In genomic region chr19:32401992-32402391, GRCh38 we compare ENCODE assay signal across 16 cellular contexts. TPM values are rescaled to one million over a fixed set of nuclear protein-coding genes. Genes with fewer than 3 reads are reported as not detected.
DNase-seq lines count a peak whose midpoint lies in the region; ATAC-seq, FAIRE-seq and TF ChIP-seq lines count a peak whose summit lies in the region.
"Had no signal": no experiment of that assay in that cellular context is flagged by ENCODE, and none has a peak within 500 bp of the region (broad histone marks: within the 10 kb centered on the region; RNA-seq: fewer than 3 reads in every experiment).

No MANE protein-coding gene starts in this region.

- H4K20me1 ChIP-seq in GM23338 (replicated peaks; ENCODE audit: insufficient read depth) (no peaks in the 10 kb centered on the region), K562 (replicated peaks; ENCODE audit: control insufficient read depth, insufficient read depth, low read length) (no peaks in the 10 kb centered on the region)
- H4K20me1 ChIP-seq: BLaER1 had no signal

- no peak overlapping the region for H3K9ac ChIP-seq in K562 (ENCODE audit: insufficient read depth in 1 of 2, low read depth in 2 of 2, low read length in 2 of 2)
- H3K9ac ChIP-seq: BLaER1 had no signal

- H3K9me1 ChIP-seq in K562 (ENCODE audit: control insufficient read depth, insufficient read depth, low read length) = no peaks in the 10 kb centered on the region

- POLR2A ChIA-PET in CD4-positive, alpha-beta T cell (lab: Charles Lee) = no interaction called here
- POLR2A ChIA-PET in K562 (lab: Yijun Ruan, JAX) = no interaction called here

- H3K27me3 ChIP-seq in CD4-positive, alpha-beta T cell (ENCODE audit: control insufficient read depth, insufficient read depth, low read length) = no peaks in the 10 kb centered on the region
- H3K27me3 ChIP-seq in GM23338 (ENCODE audit: insufficient read depth) (no peaks in the 10 kb centered on the region), K562 (ENCODE audit: control insufficient read depth in 2 of 2, insufficient read depth in 2 of 2, low read length in 2 of 2) (no peaks in the 10 kb centered on the region)
- H3K27me3 ChIP-seq: BLaER1 had no signal

- no peak for TF ChIP-seq POLR2A in K562 (conservative IDR thresholded peaks at IDR 0.05)

- H3K79me2 ChIP-seq in GM23338 (replicated peaks; ENCODE audit: insufficient read depth) (peaks cover 11% of the 10 kb centered on the region), K562 (ENCODE audit: control insufficient read depth, insufficient read depth, low read length) (peaks cover 31% of the 10 kb centered on the region)

- TF ChIP-seq CTCF in CD4-positive, alpha-beta T cell (IDR thresholded peaks at IDR 0.05) = no peak
- TF ChIP-seq CTCF in GM23338 (conservative IDR thresholded peaks at IDR 0.05; ENCODE audit: low read depth in 2 of 2) (no peak), K562 (IDR thresholded peaks at IDR 0.05 in 2 of 3, conservative IDR thresholded peaks at IDR 0.05 in 1 of 3; ENCODE audit: insufficient read depth in 2 of 3, low read depth in 1 of 3, low read length in 3 of 3) (no peak), nephron progenitor cell (IDR thresholded peaks at IDR 0.05) (no peak)

- H3K27ac ChIP-seq in CD4-positive, alpha-beta T cell (ENCODE audit: low read depth, low read length) = no peak overlapping the region
- H3K27ac ChIP-seq in GM23338 (ENCODE audit: low read depth) (no peak overlapping the region), K562 (ENCODE audit: extremely low read depth, low read depth, low read length) (no peak overlapping the region)
- H3K27ac ChIP-seq: BLaER1 had no signal

- H3K4me2 ChIP-seq in GM23338 (no peak overlapping the region), K562 (ENCODE audit: insufficient read depth, low read length) (no peak overlapping the region)
- H3K4me2 ChIP-seq: BLaER1 had no signal

- TF ChIP-seq EP300 in K562 (IDR thresholded peaks at IDR 0.05; ENCODE audit: low read length) = no peak

- intact Hi-C loops in CD4-positive, alpha-beta T cell (cut with DNase I, micrococcal nuclease) = loop anchor here (10.0 kb wide), 3 partner anchors 57 to 973 kb away; partner anchors contain the start of genes ANKRD27 (in 1 of the 2), CEBPG (in 1 of the 2), RGS9BP (in 1 of the 2) and ZNF507 (in 1 of the 2)
- intact Hi-C loops in K562 (cut with micrococcal nuclease) = no loop called here

- peak overlapping the region; percentile 69 for H3K4me3 Mint-ChIP-seq in CD4-positive, alpha-beta T cell
- H3K4me3 Mint-ChIP-seq in GM23338 (no peak overlapping the region), nephron progenitor cell (peak overlapping the region; percentile 13)
- H3K4me3 Mint-ChIP-seq: H9, HFFc6 had no signal

- H3K9me2 ChIP-seq in GM23338 (ENCODE audit: insufficient read depth) = no peaks in the 10 kb centered on the region

- CTCF ChIA-PET in CD4-positive, alpha-beta T cell (lab: Charles Lee) = no interaction called here
- CTCF ChIA-PET in K562 (lab: Yijun Ruan, JAX; ENCODE audit: low intra/inter-chr PET ratio) = no interaction called here

- H3K36me3 ChIP-seq in GM23338 (ENCODE audit: insufficient read depth) (no peaks in the 10 kb centered on the region), K562 (ENCODE audit: control insufficient read depth, insufficient read depth, low read length) (0 out of 3 replicates have a peak, but pooled peaks cover 2% of the 10 kb centered on the region)
- H3K36me3 ChIP-seq: BLaER1 had no signal

- H2AFZ ChIP-seq in GM23338 (no peak overlapping the region), K562 (ENCODE audit: low read depth, low read length) (no peak overlapping the region)

- H3K9me3 Mint-ChIP-seq in CD4-positive, alpha-beta T cell = no peaks in the 10 kb centered on the region
- no peaks in the 10 kb centered on the region; the same call in 2 of the 3 replicates for H3K9me3 Mint-ChIP-seq in GM23338
- H3K9me3 Mint-ChIP-seq in nephron progenitor cell = no peaks in the 10 kb centered on the region
- H3K9me3 Mint-ChIP-seq: H9, HFFc6 had no signal

- peaks cover 18% of the 10 kb centered on the region for H3K4me1 ChIP-seq in GM23338 (ENCODE audit: insufficient read depth)
- peaks cover 18 to 21% of the 10 kb centered on the region in 2 experiments; a peak in 4 of 5 replicates for H3K4me1 ChIP-seq in K562 (replicated peaks in 1 of 2; ENCODE audit: control insufficient read depth in 2 of 2, insufficient read depth in 2 of 2, low read length in 2 of 2)

- in situ Hi-C loops in K562 (cut with MboI) = no loop called here

- no TSS peak for BruUV-seq in K562 (replicated peaks; lab: Mats Ljungman, UMichigan)

- DNase-seq in CD4-positive, alpha-beta T cell = no peak
- DNase-seq in GM23338 (ENCODE audit: low spot score) (no peak), K562 (ENCODE audit: extremely low read depth in 1 of 4, low spot score in 3 of 4) (no peak), nephron progenitor cell (no peak), ureter (ENCODE audit: low spot score) (no peak), NCI-H187 treated with DMSO at 0.1 percent for 48 hours (lab: John Stamatoyannopoulos, UW) (no peak)
- DNase-seq: AML-193, Calu3, DMS 273 treated with DMSO at 0.1 percent for 48 hours, GOT3, H9, HFFc6 had no signal

- no peaks in the 10 kb centered on the region for H3K9me3 ChIP-seq in CD4-positive, alpha-beta T cell (ENCODE audit: control insufficient read depth, low read length)
- H3K9me3 ChIP-seq in K562 (replicated peaks; ENCODE audit: control insufficient read depth, insufficient read depth, low read depth, low read length) = no peaks in the 10 kb centered on the region
- H3K9me3 ChIP-seq: BLaER1 had no signal

- peaks cover 20% of the 10 kb centered on the region for H3K4me1 Mint-ChIP-seq in CD4-positive, alpha-beta T cell (ENCODE audit: low read depth)
- H3K4me1 Mint-ChIP-seq in GM23338 (peaks cover 21% of the 10 kb centered on the region), nephron progenitor cell (peaks cover 38% of the 10 kb centered on the region)

- no peak for FAIRE-seq in K562 (lab: Jason Lieb, UNC)
- FAIRE-seq: HepG2, HTR-8/SVneo had no signal

- H3F3A ChIP-seq in GM23338 (replicated peaks; ENCODE audit: low read depth) = peaks cover 10% of the 10 kb centered on the region

- ATAC-seq in CD4-positive, alpha-beta T cell (ENCODE audit: poor library complexity) = no peak
- ATAC-seq in GM23338 (no peak), K562 (no peak), GM19467 (IDR thresholded peaks at IDR 0.05; ENCODE audit: unreplicated experiment) (no peak)
- ATAC-seq: HepG2 had no signal

- no peak overlapping the region for H3K27ac Mint-ChIP-seq in CD4-positive, alpha-beta T cell
- 0 out of 2 replicates have a peak overlapping the region, but pooled peaks have one; percentile 7 for H3K27ac Mint-ChIP-seq in GM23338
- peak overlapping the region; percentile 87 for H3K27ac Mint-ChIP-seq in nephron progenitor cell
- H3K27ac Mint-ChIP-seq: HFFc6 had no signal

- no peak for TF ChIP-seq RAD21 in K562 (CRISPR knock-in tag; conservative IDR thresholded peaks at IDR 0.05 in 1 of 2, IDR thresholded peaks at IDR 0.05 in 1 of 2)

- peaks cover 5% of the 10 kb centered on the region for H3K36me3 Mint-ChIP-seq in CD4-positive, alpha-beta T cell (ENCODE audit: low read depth)
- H3K36me3 Mint-ChIP-seq in GM23338 (ENCODE audit: low read depth) (no peaks in the 10 kb centered on the region; the same call in 2 of the 3 replicates), nephron progenitor cell (ENCODE audit: low read depth) (peaks cover 4% of the 10 kb centered on the region)

- 50% methylated on average over 1 of the region's 1 CpG for WGBS in K562 (ENCODE audit: insufficient coverage, low coverage, missing lambda C conversion rate)

- H3K27me3 Mint-ChIP-seq in CD4-positive, alpha-beta T cell = no peaks in the 10 kb centered on the region
- peaks cover 2% of the 10 kb centered on the region for H3K27me3 Mint-ChIP-seq in GM23338 (ENCODE audit: insufficient read depth, low read depth, poor library complexity)
- no peaks in the 10 kb centered on the region for H3K27me3 Mint-ChIP-seq in nephron progenitor cell (ENCODE audit: low read depth, poor library complexity)

- H3K4me3 ChIP-seq in GM23338 (no peak overlapping the region), K562 (no peak overlapping the region)
- H3K4me3 ChIP-seq: BLaER1 had no signal

RNA-seq across cellular contexts. Expression of gene DPY19L3, which starts 3.6 kb away (rescaled TPM):
- 1 to 10 TPM; 7.3 to 8.5 TPM for total RNA-seq in CD4-positive, alpha-beta T cell
- total RNA-seq in GM23338 (2014; rRNA removed; shearing (Covaris generic)) = 43.3 and 46.6 TPM in 2 replicates
- polyA plus RNA-seq in GM23338 (2016; fragmentation: Nextera tagmentation; extraction: Ambion mirVana) (9.4 and 13.5 TPM in 2 replicates), K562 (2011; rRNA removed) (37.2 and 38.3 TPM in 2 replicates), K562 (2014; fragmentation: Illumina TruSeq; extraction: Trizol) (25.0 and 31.5 TPM in 2 replicates), K562 (2014; fragmentation: Nextera tagmentation; extraction: Ambion mirVana) (1 to 10 TPM; 4.7 to 6.0 TPM), K562 (2014; rRNA removed) (30.8 and 32.0 TPM in 2 replicates)
- total RNA-seq in K562 (2011; cell fraction: chromatin; rRNA removed; ENCODE audit: low replicate concordance) = 95.7 and 203 TPM in 2 replicates
- total RNA-seq in K562 (2011; cell fraction: nucleolus; rRNA removed) = 66.5 and 77.7 TPM in 2 replicates
- total RNA-seq in K562 (2011; cell fraction: nucleoplasm; rRNA removed) = 69.9 and 110 TPM in 2 replicates
- total RNA-seq in K562 (2014; rRNA removed) (18.8 and 39.7 TPM in 2 replicates), K562 (2014; rRNA removed; fragmentation: Illumina TruSeq; extraction: Trizol) (22.0 and 33.9 TPM in 2 replicates), K562 (2015; rRNA removed; fragmentation: Illumina TruSeq; extraction: Trizol) (19.4 and 20.8 TPM in 2 replicates), K562 (2021) (35.2 and 39.2 TPM in 2 replicates), ureter (43.1 TPM)
- 29.9 and 36.1 TPM in 2 replicates for polyA plus RNA-seq in K562 (2011; cell fraction: cytosol; rRNA removed)
- 148 and 257 TPM in 2 replicates for polyA plus RNA-seq in K562 (2011; cell fraction: nucleus; rRNA removed)
- 13.8 and 24.8 TPM in 2 replicates for polyA plus RNA-seq in K562 (2012)
- 77.5 and 87.2 TPM in 2 replicates for polyA minus RNA-seq in K562 (2011; rRNA and poly(A)+ RNA removed)
- polyA minus RNA-seq in K562 (2011; cell fraction: cytosol; rRNA and poly(A)+ RNA removed) = 28.4 and 34.1 TPM in 2 replicates
- 93.3 and 118 TPM in 2 replicates for polyA minus RNA-seq in K562 (2011; cell fraction: nucleus; rRNA and poly(A)+ RNA removed)

RNA-seq across cellular contexts. Expression of gene ZNF507, which starts 56.6 kb away (rescaled TPM):
- 10 to 100 TPM; 30.4 to 31.3 TPM for total RNA-seq in CD4-positive, alpha-beta T cell
- 23.4 and 23.6 TPM in 2 replicates for total RNA-seq in GM23338 (2014; rRNA removed; shearing (Covaris generic))
- 7.4 and 10.4 TPM in 2 replicates for polyA plus RNA-seq in GM23338 (2016; fragmentation: Nextera tagmentation; extraction: Ambion mirVana)
- total RNA-seq in K562 (2011; cell fraction: chromatin; rRNA removed; ENCODE audit: low replicate concordance) = 20.4 and 74.7 TPM in 2 replicates
- total RNA-seq in K562 (2011; cell fraction: nucleolus; rRNA removed) = 9.5 and 13.7 TPM in 2 replicates
- total RNA-seq in K562 (2011; cell fraction: nucleoplasm; rRNA removed) = 27.4 and 35.9 TPM in 2 replicates
- 7.8 and 9.2 TPM in 2 replicates for total RNA-seq in K562 (2014; rRNA removed)
- 10.4 and 11.8 TPM in 2 replicates for total RNA-seq in K562 (2014; rRNA removed; fragmentation: Illumina TruSeq; extraction: Trizol)
- 9.5 and 10.1 TPM in 2 replicates for total RNA-seq in K562 (2015; rRNA removed; fragmentation: Illumina TruSeq; extraction: Trizol)
- 15.1 and 18.1 TPM in 2 replicates for total RNA-seq in K562 (2021)
- polyA plus RNA-seq in K562 (2011; rRNA removed) = 22.4 and 25.0 TPM in 2 replicates
- 6.0 and 11.1 TPM in 2 replicates for polyA plus RNA-seq in K562 (2011; cell fraction: cytosol; rRNA removed)
- polyA plus RNA-seq in K562 (2011; cell fraction: nucleus; rRNA removed) = 17.7 and 20.0 TPM in 2 replicates
- polyA plus RNA-seq in K562 (2012) = 7.5 and 8.7 TPM in 2 replicates
- polyA plus RNA-seq in K562 (2014; fragmentation: Illumina TruSeq; extraction: Trizol) = 16.8 and 17.8 TPM in 2 replicates
- 1 to 10 TPM; 2.9 to 3.2 TPM for polyA plus RNA-seq in K562 (2014; fragmentation: Nextera tagmentation; extraction: Ambion mirVana)
- 11.2 and 12.0 TPM in 2 replicates for polyA plus RNA-seq in K562 (2014; rRNA removed)
- 45.8 and 57.4 TPM in 2 replicates for polyA minus RNA-seq in K562 (2011; rRNA and poly(A)+ RNA removed)
- 12.8 and 13.5 TPM in 2 replicates for polyA minus RNA-seq in K562 (2011; cell fraction: cytosol; rRNA and poly(A)+ RNA removed)
- polyA minus RNA-seq in K562 (2011; cell fraction: nucleus; rRNA and poly(A)+ RNA removed) = 18.2 and 29.5 TPM in 2 replicates
- 37.5 TPM for total RNA-seq in ureter
